21 cellular contexts compared by ENCODE assay signal in the genomic region with DNA sequence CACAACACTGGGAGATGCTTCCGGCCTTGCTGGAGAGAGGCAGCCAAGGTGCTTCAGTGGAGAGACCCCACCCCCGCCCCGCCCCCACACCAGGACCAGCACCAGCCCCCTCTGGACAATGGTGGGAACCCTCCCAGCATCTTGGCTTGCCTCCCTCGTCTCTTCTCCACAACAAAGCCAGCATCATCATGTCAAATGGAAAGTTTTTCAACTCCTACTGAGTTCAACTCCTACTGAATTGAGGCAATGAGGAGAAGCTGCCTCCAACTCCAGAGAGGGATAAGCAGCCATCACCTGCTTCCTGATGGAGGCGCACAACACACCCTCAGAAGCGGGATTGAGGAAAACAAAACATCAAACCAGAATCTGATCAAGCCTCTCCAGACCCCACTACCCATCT. TPM values are rescaled to one million over a fixed set of nuclear protein-coding genes. Genes with fewer than 3 reads are reported as not detected.
DNase-seq lines count a peak whose midpoint lies in the region; ATAC-seq and FAIRE-seq lines count a peak whose summit lies in the region.
"Had no signal": no experiment of that assay in that cellular context is flagged by ENCODE, and none has a peak within 500 bp of the region (broad histone marks: within the 10 kb centered on the region; RNA-seq: fewer than 3 reads in every experiment).

No MANE protein-coding gene starts in this region.

- peaks cover 76% of the 10 kb centered on the region for H3K4me1 ChIP-seq in CD4-positive, CD25-positive, alpha-beta regulatory T cell (ENCODE audit: control insufficient read depth, insufficient read depth, low read length, poor library complexity, severe bottlenecking)
- H3K4me1 ChIP-seq: colonic mucosa had no signal

- H3K27me3 ChIP-seq in CD4-positive, CD25-positive, alpha-beta regulatory T cell (ENCODE audit: control insufficient read depth, insufficient read depth, low read length): no peaks in the 10 kb centered on the region
- H3K27me3 ChIP-seq in H7 (ENCODE audit: control insufficient read depth, insufficient read depth, low read length): no peaks in the 10 kb centered on the region
- H3K27me3 ChIP-seq: colonic mucosa, hepatocyte, SJSA1, tibial nerve had no signal

- peaks cover 52% of the 10 kb centered on the region for H3K36me3 Mint-ChIP-seq in CD4-positive, CD25-positive, alpha-beta regulatory T cell
- peaks cover 100% of the 10 kb centered on the region for H3K36me3 Mint-ChIP-seq in activated T-helper 17 cell treated with anti-CD3 and anti-CD28 coated beads, Interleukin-2, amount 50 U/mL, for 72 hours (ENCODE audit: low read depth)
- H3K36me3 Mint-ChIP-seq in memory B cell: peaks cover 37% of the 10 kb centered on the region

- FAIRE-seq in HTR-8/SVneo (lab: Jason Lieb, UNC): no peak
- FAIRE-seq: endothelial cell of umbilical vein had no signal

- no peak overlapping the region for H3K4me3 ChIP-seq in CD4-positive, CD25-positive, alpha-beta regulatory T cell (ENCODE audit: low read depth, low read length)
- no peak overlapping the region for H3K4me3 ChIP-seq in H7 (ENCODE audit: insufficient read depth, low read depth, low read length)
- H3K4me3 ChIP-seq: colonic mucosa, hepatocyte, SJSA1, tibial nerve had no signal

- DNase-seq in CD4-positive, CD25-positive, alpha-beta regulatory T cell: no peak
- peak; percentile 87 for DNase-seq in H7
- no peak for DNase-seq in memory B cell (ENCODE audit: low spot score in 2 of 2)
- DNase-seq in NCI-H2029 treated with DMSO at 0.1 percent for 48 hours (lab: John Stamatoyannopoulos, UW): no peak
- DNase-seq in HTR-8/SVneo (ENCODE audit: insufficient read length, low spot score): no peak
- no peak for DNase-seq in NCI-H82 treated with DMSO at 0.1 percent for 48 hours (lab: John Stamatoyannopoulos, UW; ENCODE audit: unreplicated experiment)
- DNase-seq: activated CD4-positive, CD25-positive, alpha-beta regulatory T cell; activated CD8-positive, alpha-beta memory T cell treated with anti-CD3 and anti-CD28 coated beads, Interleukin-2, amount 50 U/mL, for 4 hours; AML-193; colonic mucosa; mesendoderm; NCI-H146; NCI-H2227 treated with DMSO at 0.1 percent for 48 hours; stimulated activated CD4-positive, alpha-beta T cell treated with anti-CD3 and anti-CD28 coated beads, Interleukin-2, amount 100 ng/mL, for 24 hours had no signal

- H3K9me3 ChIP-seq in CD4-positive, CD25-positive, alpha-beta regulatory T cell (ENCODE audit: control insufficient read depth in 2 of 2, low read length in 2 of 2): no peaks in the 10 kb centered on the region
- H3K9me3 ChIP-seq: colonic mucosa, SJSA1, tibial nerve had no signal

- H3K36me3 ChIP-seq in CD4-positive, CD25-positive, alpha-beta regulatory T cell (ENCODE audit: control insufficient read depth, insufficient read depth, low read length): peaks cover 70% of the 10 kb centered on the region
- H3K36me3 ChIP-seq in H7 (replicated peaks; ENCODE audit: control insufficient read depth, insufficient read depth, low read length): peaks cover 42% of the 10 kb centered on the region

- H3K9me3 Mint-ChIP-seq in CD4-positive, CD25-positive, alpha-beta regulatory T cell: peaks cover 0 to 1% (median 0%) of the 10 kb centered on the region in 7 donors
- H3K9me3 Mint-ChIP-seq in activated T-helper 17 cell treated with anti-CD3 and anti-CD28 coated beads, Interleukin-2, amount 50 U/mL, for 72 hours: no peaks in the 10 kb centered on the region
- no peaks in the 10 kb centered on the region for H3K9me3 Mint-ChIP-seq in memory B cell
- H3K9me3 Mint-ChIP-seq: nephron; stimulated activated naive CD8-positive, alpha-beta T cell treated with anti-CD3 and anti-CD28 coated beads, Interleukin-15, Interleukin-2, amounts not matched to agents 100 ng/mL and 50 ng/mL, for 24 hours had no signal

- H3K27ac Mint-ChIP-seq in CD4-positive, CD25-positive, alpha-beta regulatory T cell: peak overlapping the region; percentile 1 to 69 (median 38)
- peak overlapping the region; percentile 22 for H3K27ac Mint-ChIP-seq in activated T-helper 17 cell treated with anti-CD3 and anti-CD28 coated beads, Interleukin-2, amount 50 U/mL, for 72 hours
- no peak overlapping the region for H3K27ac Mint-ChIP-seq in memory B cell
- H3K27ac Mint-ChIP-seq: nephron had no signal

- peaks cover under 1 to 88% (median 72%) of the 10 kb centered on the region in 4 donors for H3K4me1 Mint-ChIP-seq in CD4-positive, CD25-positive, alpha-beta regulatory T cell
- H3K4me1 Mint-ChIP-seq in activated T-helper 17 cell treated with anti-CD3 and anti-CD28 coated beads, Interleukin-2, amount 50 U/mL, for 72 hours: peaks cover 58% of the 10 kb centered on the region
- H3K4me1 Mint-ChIP-seq in memory B cell: peaks cover 66% of the 10 kb centered on the region
- H3K4me1 Mint-ChIP-seq: nephron had no signal

- H3K4me3 Mint-ChIP-seq in CD4-positive, CD25-positive, alpha-beta regulatory T cell: peak overlapping the region in 1 of 4 donors; percentile 75
- H3K4me3 Mint-ChIP-seq in activated T-helper 17 cell treated with anti-CD3 and anti-CD28 coated beads, Interleukin-2, amount 50 U/mL, for 72 hours: no peak overlapping the region
- peak overlapping the region; percentile 9 for H3K4me3 Mint-ChIP-seq in memory B cell
- H3K4me3 Mint-ChIP-seq: nephron; stimulated activated naive CD8-positive, alpha-beta T cell treated with anti-CD3 and anti-CD28 coated beads, Interleukin-15, Interleukin-2, amounts not matched to agents 100 ng/mL and 50 ng/mL, for 24 hours had no signal

- no peaks in the 10 kb centered on the region for H3K27me3 Mint-ChIP-seq in CD4-positive, CD25-positive, alpha-beta regulatory T cell
- no peaks in the 10 kb centered on the region for H3K27me3 Mint-ChIP-seq in activated T-helper 17 cell treated with anti-CD3 and anti-CD28 coated beads, Interleukin-2, amount 50 U/mL, for 72 hours
- no peaks in the 10 kb centered on the region for H3K27me3 Mint-ChIP-seq in memory B cell
- H3K27me3 Mint-ChIP-seq: stimulated activated naive CD8-positive, alpha-beta T cell treated with anti-CD3 and anti-CD28 coated beads, Interleukin-15, Interleukin-2, amounts not matched to agents 100 ng/mL and 50 ng/mL, for 24 hours had no signal

- ATAC-seq in CD4-positive, CD25-positive, alpha-beta regulatory T cell (ENCODE audit: low read depth in 2 of 2): no peak
- ATAC-seq in activated T-helper 17 cell treated with anti-CD3 and anti-CD28 coated beads, Interleukin-2, amount 50 U/mL, for 72 hours (replicated peaks): no peak
- no peak for ATAC-seq in memory B cell (ENCODE audit: low read depth)

- peak overlapping the region; percentile 20 for H3K27ac ChIP-seq in CD4-positive, CD25-positive, alpha-beta regulatory T cell (ENCODE audit: insufficient read depth, low read length, poor library complexity, severe bottlenecking)
- H3K27ac ChIP-seq: colonic mucosa, hepatocyte, SJSA1, tibial nerve had no signal

RNA-seq across cellular contexts. Expression of a gene that starts 12.8 kb away (rescaled TPM):
- total RNA-seq in CD4-positive, CD25-positive, alpha-beta regulatory T cell: 99.8 TPM
- 100 to 1,000 TPM; 155 to 179 (median 161) TPM for polyA plus RNA-seq in CD4-positive, CD25-positive, alpha-beta regulatory T cell
- 58.0 and 63.6 TPM in 2 replicates for total RNA-seq in H7 (2014; rRNA removed; shearing (Covaris generic))
- 10 to 100 TPM; 37.4 to 45.7 TPM for total RNA-seq in activated T-helper 17 cell treated with anti-CD3 and anti-CD28 coated beads, Interleukin-2, amount 50 U/mL, for 72 hours

RNA-seq across cellular contexts. Expression of a gene that starts 15.4 kb away (rescaled TPM):
- total RNA-seq in CD4-positive, CD25-positive, alpha-beta regulatory T cell: 8.8 TPM
- polyA plus RNA-seq in CD4-positive, CD25-positive, alpha-beta regulatory T cell: 1 to 10 TPM; 4.0 to 7.7 (median 5.3) TPM
- 14.6 and 16.1 TPM in 2 replicates for total RNA-seq in H7 (2014; rRNA removed; shearing (Covaris generic))
- 10 to 100 TPM; 17.2 to 18.0 TPM for total RNA-seq in activated T-helper 17 cell treated with anti-CD3 and anti-CD28 coated beads, Interleukin-2, amount 50 U/mL, for 72 hours

RNA-seq across cellular contexts. Expression of a gene that starts 37.7 kb away (rescaled TPM):
- total RNA-seq in CD4-positive, CD25-positive, alpha-beta regulatory T cell: 31.3 TPM
- 10 to 100 TPM; 12.0 to 16.0 (median 12.9) TPM for polyA plus RNA-seq in CD4-positive, CD25-positive, alpha-beta regulatory T cell
- 29.1 and 40.4 TPM in 2 replicates for total RNA-seq in H7 (2014; rRNA removed; shearing (Covaris generic))
- 10 to 100 TPM; 30.3 to 47.2 TPM for total RNA-seq in activated T-helper 17 cell treated with anti-CD3 and anti-CD28 coated beads, Interleukin-2, amount 50 U/mL, for 72 hours

RNA-seq across cellular contexts. Expression of a gene that starts 50.2 kb away (rescaled TPM):
- 96.4 TPM for total RNA-seq in CD4-positive, CD25-positive, alpha-beta regulatory T cell
- 1 to 10 TPM; 1.4 to 7.5 (median 2.6) TPM for polyA plus RNA-seq in CD4-positive, CD25-positive, alpha-beta regulatory T cell
- total RNA-seq in H7 (2014; rRNA removed; shearing (Covaris generic)): 73.0 and 106 TPM in 2 replicates
- total RNA-seq in activated T-helper 17 cell treated with anti-CD3 and anti-CD28 coated beads, Interleukin-2, amount 50 U/mL, for 72 hours: 10 to 100 TPM; 44.8 to 49.7 TPM
